ENCODE assay signal across 15 cellular contexts in genomic region chr2:241666627-241667400, GRCh38. TPM values are rescaled to one million over a fixed set of nuclear protein-coding genes. Genes with fewer than 3 reads are reported as not detected.
DNase-seq lines count a peak whose midpoint lies in the region; ATAC-seq and TF ChIP-seq lines count a peak whose summit lies in the region.
"Had no signal": no experiment of that assay in that cellular context is flagged by ENCODE, and none has a peak within 500 bp of the region (broad histone marks: within the 10 kb centered on the region; RNA-seq: fewer than 3 reads in every experiment).

No MANE protein-coding gene starts in this region.

- no peak for TF ChIP-seq EP300 in esophagus muscularis mucosa (IDR thresholded peaks at IDR 0.05)

- TF ChIP-seq POLR2A in esophagus muscularis mucosa (IDR thresholded peaks at IDR 0.05; ENCODE audit: low read depth), result no peak

- H3K4me3 ChIP-seq in esophagus muscularis mucosa (no peak overlapping the region), foreskin fibroblast (ENCODE audit: low read depth in 1 of 2, low read length in 2 of 2) (no peak overlapping the region)
- H3K4me3 ChIP-seq: breast epithelium had no signal

- H3K36me3 ChIP-seq in esophagus muscularis mucosa, result peaks cover 47 to 74% (median 60%) of the 10 kb centered on the region in 4 donors
- H3K36me3 ChIP-seq: breast epithelium had no signal

- H3K9me3 ChIP-seq in esophagus muscularis mucosa, result no peaks in the 10 kb centered on the region
- H3K9me3 ChIP-seq: breast epithelium had no signal

- peaks cover 20% of the 10 kb centered on the region for H3K4me1 Mint-ChIP-seq in brain
- H3K4me1 Mint-ChIP-seq in mesothelial cell of epicardium, result peaks cover 17% of the 10 kb centered on the region
- H3K4me1 Mint-ChIP-seq: naive B cell had no signal

- H3K27me3 Mint-ChIP-seq in brain (no peaks in the 10 kb centered on the region), mesothelial cell of epicardium (ENCODE audit: low read depth) (no peaks in the 10 kb centered on the region)
- H3K27me3 Mint-ChIP-seq: naive B cell had no signal

- H3K4me1 ChIP-seq in esophagus muscularis mucosa, result no peaks in the 10 kb centered on the region
- H3K4me1 ChIP-seq: breast epithelium had no signal

- TF ChIP-seq CTCF in brain (conservative IDR thresholded peaks at IDR 0.05), result no peak
- TF ChIP-seq CTCF in mesothelial cell of epicardium (IDR thresholded peaks at IDR 0.05; ENCODE audit: unreplicated experiment), result no peak
- no peak for TF ChIP-seq CTCF in esophagus muscularis mucosa (IDR thresholded peaks at IDR 0.05)
- no peak for TF ChIP-seq CTCF in foreskin fibroblast (IDR thresholded peaks at IDR 0.05; ENCODE audit: low read depth, low read length)

- H3K9me3 Mint-ChIP-seq in brain (no peaks in the 10 kb centered on the region), mesothelial cell of epicardium (no peaks in the 10 kb centered on the region)
- H3K9me3 Mint-ChIP-seq: naive B cell had no signal

- peak overlapping the region in 2 of 5 experiments; percentile 52 to 72 for H3K4me3 Mint-ChIP-seq in brain
- H3K4me3 Mint-ChIP-seq in mesothelial cell of epicardium, result peak overlapping the region; percentile 38
- H3K4me3 Mint-ChIP-seq: activated CD8-positive, alpha-beta T cell treated with anti-CD3 and anti-CD28 coated beads, Interleukin-2, amount 10 ng/mL, durations not matched to agents 7 days and 5 days had no signal

- H3K27me3 ChIP-seq in esophagus muscularis mucosa, result no peaks in the 10 kb centered on the region
- H3K27me3 ChIP-seq: breast epithelium had no signal

- no peak for ATAC-seq in HG02571 (IDR thresholded peaks at IDR 0.05; ENCODE audit: unreplicated experiment)
- ATAC-seq: activated CD8-positive, alpha-beta T cell treated with anti-CD3 and anti-CD28 coated beads, Interleukin-2, amount 10 ng/mL, durations not matched to agents 7 days and 5 days; left colon had no signal

- H3K36me3 Mint-ChIP-seq in brain (peaks cover 36% of the 10 kb centered on the region), mesothelial cell of epicardium (peaks cover 9% of the 10 kb centered on the region)
- H3K36me3 Mint-ChIP-seq: naive B cell had no signal

- H3K27ac ChIP-seq in esophagus muscularis mucosa (replicated peaks in 1 of 4), result no peak overlapping the region
- H3K27ac ChIP-seq: breast epithelium had no signal

- DNase-seq in NCI-H2227 (lab: John Stamatoyannopoulos, UW; ENCODE audit: unreplicated experiment) (peak; percentile 86), mesothelial cell of epicardium (ENCODE audit: low spot score in 2 of 2, unreplicated experiment in 2 of 2) (peak; percentile 56 to 67), esophagus muscularis mucosa (ENCODE audit: extremely low spot score) (no peak), foreskin fibroblast (no peak)
- DNase-seq: activated CD8-positive, alpha-beta T cell treated with anti-CD3 and anti-CD28 coated beads, Interleukin-2, amount 10 ng/mL, durations not matched to agents 7 days and 5 days; activated effector memory CD4-positive, alpha-beta T cell treated with anti-CD3 and anti-CD28 coated beads, Interleukin-2, amount 50 U/mL, for 16 hours; AML-193; DMS 273 treated with DMSO at 0.1 percent for 48 hours; left colon; MV-4-11; naive B cell; stimulated activated CD4-positive, alpha-beta T cell treated with anti-CD3 and anti-CD28 coated beads, Interleukin-2, amount 100 ng/mL, for 48 hours had no signal

- WGBS in esophagus muscularis mucosa, result 69% methylated on average over 36 of the region's 42 CpGs

- H3K27ac Mint-ChIP-seq in brain (peak overlapping the region; percentile 31 to 96 (median 52)), mesothelial cell of epicardium (peak overlapping the region; percentile 83)
- H3K27ac Mint-ChIP-seq: activated CD8-positive, alpha-beta T cell treated with anti-CD3 and anti-CD28 coated beads, Interleukin-2, amount 10 ng/mL, durations not matched to agents 7 days and 5 days had no signal

- intact Hi-C loops in esophagus muscularis mucosa (cut with DNase I), result no loop called here

RNA-seq across cellular contexts. Expression of gene DTYMK, which starts 19.8 kb away (rescaled TPM):
- polyA plus RNA-seq in brain (ENCODE audit: insufficient read depth, low read depth, low replicate concordance), result 61.0 TPM
- 32.1 to 36.5 TPM (median 35.0 TPM) in 3 replicates for total RNA-seq in mesothelial cell of epicardium
- total RNA-seq in esophagus muscularis mucosa, result 10 to 100 TPM in 2 of 4 donors, 1 to 10 TPM in 2; 6.8 to 14.5 (median 10.6) TPM

RNA-seq across cellular contexts. Expression of gene ATG4B, which starts 29.3 kb away (rescaled TPM):
- 42.6 TPM for polyA plus RNA-seq in brain (ENCODE audit: insufficient read depth, low read depth, low replicate concordance)
- total RNA-seq in mesothelial cell of epicardium (125 to 135 TPM (median 133 TPM) in 3 replicates), esophagus muscularis mucosa (10 to 100 TPM; 39.1 to 76.0 (median 55.3) TPM)

RNA-seq across cellular contexts. Expression of gene THAP4, which starts 29.9 kb away (rescaled TPM):
- 109 TPM for polyA plus RNA-seq in brain (ENCODE audit: insufficient read depth, low read depth, low replicate concordance)
- total RNA-seq in mesothelial cell of epicardium (45.7 to 51.5 TPM (median 50.1 TPM) in 3 replicates), esophagus muscularis mucosa (10 to 100 TPM; 37.0 to 69.8 (median 49.6) TPM)

RNA-seq across cellular contexts. Expression of gene ING5, which starts 35.0 kb away (rescaled TPM):
- 26.1 TPM for polyA plus RNA-seq in brain (ENCODE audit: insufficient read depth, low read depth, low replicate concordance)
- total RNA-seq in mesothelial cell of epicardium (50.8 to 56.9 TPM (median 51.8 TPM) in 3 replicates), esophagus muscularis mucosa (10 to 100 TPM; 28.1 to 43.8 (median 30.3) TPM)

Comparison
In these comparisons a context has a peak if more than half of its experiments do, and no peak if none do; other contexts are left out.
1. DNase-seq: peak in NCI-H2227 (single experiment) and mesothelial cell of epicardium (2 of 2); none in esophagus muscularis mucosa (single experiment) and foreskin fibroblast (0 of 2).